ENCODE assay signal across 23 cellular contexts in genomic region chr2:44671896-44672295, GRCh38.
A peak's percentile ranks its signal among the peaks of the same experiment; 100 is the strongest.
DNase-seq lines count a peak whose midpoint lies in the region; ATAC-seq and TF ChIP-seq lines count a peak whose summit lies in the region.
"Had no signal": no experiment of that assay in that cellular context is flagged by ENCODE, and none has a peak within 500 bp of the region (broad histone marks: within the 10 kb centered on the region; RNA-seq: fewer than 3 reads in every experiment).

No MANE protein-coding gene starts in this region.

- H3K36me3 ChIP-seq in KMS-11 (ENCODE audit: insufficient read depth) (no peaks in the 10 kb centered on the region), WERI-Rb-1 (no peaks in the 10 kb centered on the region), neural progenitor cell (no peaks in the 10 kb centered on the region)
- H3K36me3 ChIP-seq: HAP-1 had no signal

- H3K9me3 ChIP-seq in WERI-Rb-1 (ENCODE audit: severe bottlenecking) (no peaks in the 10 kb centered on the region), neural progenitor cell (ENCODE audit: low read depth) (no peaks in the 10 kb centered on the region)
- H3K9me3 ChIP-seq: Caco-2, HAP-1 had no signal

- no peaks in the 10 kb centered on the region for H3K36me3 Mint-ChIP-seq in neural progenitor cell
- H3K36me3 Mint-ChIP-seq: CD8-positive, alpha-beta T cell had no signal

- H3K79me2 ChIP-seq in KMS-11 (ENCODE audit: insufficient read depth, low read depth) (no peaks in the 10 kb centered on the region), neural progenitor cell (ENCODE audit: low read depth) (no peaks in the 10 kb centered on the region)

- H3K9ac ChIP-seq in KMS-11 (no peak overlapping the region), neural progenitor cell (no peak overlapping the region)

- no peak overlapping the region for H3K27ac Mint-ChIP-seq in neural progenitor cell
- H3K27ac Mint-ChIP-seq: B cell; CD8-positive, alpha-beta T cell; HFFc6; T-cell had no signal

- H2AFZ ChIP-seq in KMS-11 (ENCODE audit: low read depth) (no peak overlapping the region), neural progenitor cell (replicated peaks) (no peak overlapping the region)

- H4K20me1 ChIP-seq in KMS-11 (ENCODE audit: insufficient read depth) (no peaks in the 10 kb centered on the region), neural progenitor cell (ENCODE audit: low read depth) (no peaks in the 10 kb centered on the region)

- peak; percentile 50 for DNase-seq in WERI-Rb-1
- DNase-seq in neural progenitor cell (ENCODE audit: low spot score) = peak; percentile 32
- DNase-seq in NCI-H226 = no peak
- no peak for DNase-seq in occipital lobe (lab: John Stamatoyannopoulos, UW)
- DNase-seq: Caco-2; CD8-positive, alpha-beta T cell; GOT3; HFFc6; Karpas-422; NCI-H1092; NCI-H1417 treated with DMSO at 0.1 percent for 48 hours; NCI-H1694 treated with DMSO at 0.1 percent for 48 hours; NCI-H2081; NCI-H2227 treated with DMSO at 0.1 percent for 48 hours; NCI-H510A; T-cell had no signal

- ATAC-seq in GM21529 (IDR thresholded peaks at IDR 0.05; ENCODE audit: unreplicated experiment) (no peak), GM18519 (IDR thresholded peaks at IDR 0.05; ENCODE audit: low FRiP score, unreplicated experiment) (no peak)
- ATAC-seq: CD8-positive, alpha-beta T cell; T-cell had no signal

- peaks cover 53% of the 10 kb centered on the region for H3F3A ChIP-seq in neural progenitor cell (ENCODE audit: low read depth)

- H3K27me3 Mint-ChIP-seq in neural progenitor cell (ENCODE audit: insufficient read depth, low read depth) = peaks cover 2% of the 10 kb centered on the region
- H3K27me3 Mint-ChIP-seq: B cell, T-cell had no signal

- no peaks in the 10 kb centered on the region for H3K4me1 Mint-ChIP-seq in neural progenitor cell

- TF ChIP-seq CTCF in KMS-11 (conservative IDR thresholded peaks at IDR 0.05; ENCODE audit: low read depth, low read length) (no peak), WERI-Rb-1 (IDR thresholded peaks at IDR 0.05; ENCODE audit: low read depth, low read length) (0 out of 2 replicates have a peak, but pooled peaks have one; percentile 9), neural progenitor cell (IDR thresholded peaks at IDR 0.05) (no peak)

- H3K4me3 Mint-ChIP-seq in neural progenitor cell = no peak overlapping the region
- H3K4me3 Mint-ChIP-seq: B cell; CD8-positive, alpha-beta T cell; HFFc6; T-cell had no signal

- H3K4me3 ChIP-seq in KMS-11 (IDR thresholded peaks at IDR 0.05; ENCODE audit: insufficient read depth, low read depth, low read length) = no peak overlapping the region
- no peak overlapping the region for H3K4me3 ChIP-seq in WERI-Rb-1 (ENCODE audit: low read depth, low read length)
- no peak overlapping the region for H3K4me3 ChIP-seq in neural progenitor cell
- H3K4me3 ChIP-seq: HAP-1 had no signal

- H3K4me2 ChIP-seq in KMS-11 = peak overlapping the region; percentile 81; the same call in 1 of the 2 replicates
- peak overlapping the region; percentile 55 for H3K4me2 ChIP-seq in neural progenitor cell

- H3K27me3 ChIP-seq in KMS-11 (ENCODE audit: insufficient read depth, low read depth) (no peaks in the 10 kb centered on the region), WERI-Rb-1 (ENCODE audit: insufficient read depth, low read depth, severe bottlenecking) (no peaks in the 10 kb centered on the region), neural progenitor cell (no peaks in the 10 kb centered on the region)

- H3K9me3 Mint-ChIP-seq in neural progenitor cell = no peaks in the 10 kb centered on the region
- H3K9me3 Mint-ChIP-seq: CD8-positive, alpha-beta T cell; HFFc6; T-cell had no signal

- H3K27ac ChIP-seq in KMS-11 = no peak overlapping the region
- H3K27ac ChIP-seq in WERI-Rb-1 = peak overlapping the region; percentile 25; the same call in 1 of the 2 replicates
- H3K27ac ChIP-seq in neural progenitor cell = peak overlapping the region; percentile 68
- H3K27ac ChIP-seq: C4-2B, HL-60 had no signal

- H3K4me1 ChIP-seq in KMS-11 (ENCODE audit: low read depth, poor library complexity, severe bottlenecking) (peaks cover 74% of the 10 kb centered on the region), neural progenitor cell (peaks cover 48% of the 10 kb centered on the region)
- H3K4me1 ChIP-seq: Caco-2 had no signal

Comparison
In these comparisons a context has a peak if more than half of its experiments do, and no peak if none do; other contexts are left out.
1. DNase-seq: peak in WERI-Rb-1 (single experiment) and neural progenitor cell (single experiment); none in NCI-H226 (single experiment) and occipital lobe (single experiment).